Comparison of ENCODE assay signal across 9 cellular contexts in the genomic region with DNA sequence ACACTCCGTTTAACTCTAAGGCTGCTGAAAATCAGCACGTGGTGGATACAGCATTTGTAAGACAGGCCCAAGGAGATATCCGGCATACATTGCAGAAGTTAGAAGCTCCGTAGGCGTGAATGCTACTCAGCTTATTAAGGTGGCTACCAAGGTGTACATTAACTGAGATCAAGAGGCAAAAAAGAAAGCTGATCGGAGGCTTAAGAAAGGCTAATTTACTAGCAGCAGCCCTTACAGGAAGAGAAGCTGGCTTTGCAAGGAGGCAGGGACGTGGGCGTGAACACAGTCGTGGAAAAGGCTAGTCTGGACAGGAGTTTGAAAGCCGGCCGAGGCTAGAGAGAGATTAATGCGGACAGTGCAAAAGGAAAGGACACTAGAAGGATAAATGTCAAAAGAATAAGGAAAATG. TPM values are rescaled to one million over a fixed set of nuclear protein-coding genes. Genes with fewer than 3 reads are reported as not detected.
DNase-seq lines count a peak whose midpoint lies in the region; TF ChIP-seq lines count a peak whose summit lies in the region.
"Had no signal": no experiment of that assay in that cellular context is flagged by ENCODE, and none has a peak within 500 bp of the region (broad histone marks: within the 10 kb centered on the region; RNA-seq: fewer than 3 reads in every experiment).

No MANE protein-coding gene starts in this region.

- H3K4me1 ChIP-seq in colonic mucosa (no peaks in the 10 kb centered on the region), mononuclear cell (ENCODE audit: insufficient read depth, low read length) (peaks cover 19% of the 10 kb centered on the region), tibial artery (peaks cover 0 to 16% (median 7%) of the 10 kb centered on the region in 4 donors)

- H3K27me3 Mint-ChIP-seq in activated CD4-positive, alpha-beta T cell treated with anti-CD3 and anti-CD28 coated beads, Interleukin-2, amount 10 ng/mL, durations not matched to agents 7 days and 5 days, result peaks cover 5% of the 10 kb centered on the region

- H3K27ac ChIP-seq in colonic mucosa (peak overlapping the region; percentile 75), tibial artery (peak overlapping the region; percentile 79 to 81)

- peak; percentile 11 to 31 for DNase-seq in activated CD4-positive, alpha-beta T cell treated with anti-CD3 and anti-CD28 coated beads, Interleukin-2, amount 50 U/mL, for 48 hours
- DNase-seq in activated CD4-positive, alpha-beta T cell treated with anti-CD3 and anti-CD28 coated beads, Interleukin-2, amount 10 ng/mL, durations not matched to agents 7 days and 5 days, result no peak
- DNase-seq in colonic mucosa (peak; percentile 59), tibial artery (no peak), NCI-H1092 (lab: John Stamatoyannopoulos, UW) (no peak), DMS 273 treated with DMSO at 0.1 percent for 48 hours (lab: John Stamatoyannopoulos, UW) (no peak), middle frontal gyrus (ENCODE audit: extremely low spot score, low spot score) (no peak)

- no peak overlapping the region for H3K4me3 Mint-ChIP-seq in activated CD4-positive, alpha-beta T cell treated with anti-CD3 and anti-CD28 coated beads, Interleukin-2, amount 10 ng/mL, durations not matched to agents 7 days and 5 days

- H3K4me3 ChIP-seq in colonic mucosa (peak overlapping the region; percentile 43), mononuclear cell (ENCODE audit: low read length) (peak overlapping the region; percentile 90), tibial artery (peak overlapping the region; percentile 59)

- POLR2A ChIA-PET in activated CD4-positive, alpha-beta T cell treated with anti-CD3 and anti-CD28 coated beads, Interleukin-2, amount 10 ng/mL, durations not matched to agents 7 days and 5 days (lab: Charles Lee), result interaction anchor here (0.5 kb wide), 1 partner anchor 682 kb away, joined by 3 read pairs; no protein-coding TSS in a partner anchor

- TF ChIP-seq CTCF in colonic mucosa (IDR thresholded peaks at IDR 0.05) (no peak), tibial artery (IDR thresholded peaks at IDR 0.05) (no peak)

- H3K9me3 ChIP-seq in colonic mucosa (no peaks in the 10 kb centered on the region), mononuclear cell (ENCODE audit: low read depth, low read length) (no peaks in the 10 kb centered on the region), tibial artery (no peaks in the 10 kb centered on the region)

- H3K4me1 Mint-ChIP-seq in activated CD4-positive, alpha-beta T cell treated with anti-CD3 and anti-CD28 coated beads, Interleukin-2, amount 10 ng/mL, durations not matched to agents 7 days and 5 days, result no peaks in the 10 kb centered on the region

- peak overlapping the region in 1 of 2 donors; percentile 26 for H3K9ac ChIP-seq in colonic mucosa (ENCODE audit: low read depth in 2 of 2, low read length in 2 of 2)

- no peaks in the 10 kb centered on the region for H3K9me3 Mint-ChIP-seq in activated CD4-positive, alpha-beta T cell treated with anti-CD3 and anti-CD28 coated beads, Interleukin-2, amount 10 ng/mL, durations not matched to agents 7 days and 5 days

- no peaks in the 10 kb centered on the region for H3K36me3 Mint-ChIP-seq in activated CD4-positive, alpha-beta T cell treated with anti-CD3 and anti-CD28 coated beads, Interleukin-2, amount 10 ng/mL, durations not matched to agents 7 days and 5 days (ENCODE audit: low read depth)

- no peaks in the 10 kb centered on the region for H3K36me3 ChIP-seq in colonic mucosa
- no peaks in the 10 kb centered on the region for H3K36me3 ChIP-seq in tibial artery

- no peak overlapping the region for H3K27ac Mint-ChIP-seq in activated CD4-positive, alpha-beta T cell treated with anti-CD3 and anti-CD28 coated beads, Interleukin-2, amount 10 ng/mL, durations not matched to agents 7 days and 5 days

- intact Hi-C loops in colonic mucosa (cut with DNase I), result no loop called here
- intact Hi-C loops in tibial artery (cut with DNase I; ENCODE audit: low total_unique reads), result no loop called here

- CTCF ChIA-PET in activated CD4-positive, alpha-beta T cell treated with anti-CD3 and anti-CD28 coated beads, Interleukin-2, amount 10 ng/mL, durations not matched to agents 7 days and 5 days (lab: Charles Lee), result interaction anchor here (1.3 to 1.7 kb wide), 2 partner anchors 10 to 18 kb away, joined by 3 read pairs; no protein-coding TSS in a partner anchor

- H3K27me3 ChIP-seq in colonic mucosa, result no peaks in the 10 kb centered on the region
- H3K27me3 ChIP-seq in mononuclear cell (ENCODE audit: insufficient read depth, low read length), result no peaks in the 10 kb centered on the region
- H3K27me3 ChIP-seq in tibial artery, result no peaks in the 10 kb centered on the region

RNA-seq across cellular contexts. Expression of gene SELENOI, which starts 45.7 kb away (rescaled TPM):
- 10 to 100 TPM; 26.9 to 29.7 TPM for total RNA-seq in activated CD4-positive, alpha-beta T cell treated with anti-CD3 and anti-CD28 coated beads, Interleukin-2, amount 10 ng/mL, durations not matched to agents 7 days and 5 days
- total RNA-seq in colonic mucosa, result 10 to 100 TPM; 41.5 to 42.2 TPM
- total RNA-seq in mononuclear cell, result 27.3 TPM

RNA-seq across cellular contexts. Expression of gene ADGRF3, which starts 46.4 kb away (rescaled TPM):
- 1 to 10 TPM; 6.5 to 7.4 TPM for total RNA-seq in activated CD4-positive, alpha-beta T cell treated with anti-CD3 and anti-CD28 coated beads, Interleukin-2, amount 10 ng/mL, durations not matched to agents 7 days and 5 days
- total RNA-seq in colonic mucosa (under 1 TPM; 0.16 to 0.20 TPM), mononuclear cell (0.31 TPM)
- total RNA-seq: subcutaneous adipose tissue had no signal

RNA-seq across cellular contexts. Expression of gene HADHB, which starts 55.5 kb away (rescaled TPM):
- total RNA-seq in activated CD4-positive, alpha-beta T cell treated with anti-CD3 and anti-CD28 coated beads, Interleukin-2, amount 10 ng/mL, durations not matched to agents 7 days and 5 days, result 10 to 100 TPM; 65.2 to 72.7 TPM
- total RNA-seq in colonic mucosa (100 to 1,000 TPM; 105 to 160 TPM), mononuclear cell (60.0 TPM)

RNA-seq across cellular contexts. Expression of gene HADHA, which starts 55.8 kb away (rescaled TPM):
- total RNA-seq in activated CD4-positive, alpha-beta T cell treated with anti-CD3 and anti-CD28 coated beads, Interleukin-2, amount 10 ng/mL, durations not matched to agents 7 days and 5 days, result 100 to 1,000 TPM; 117 to 124 TPM
- total RNA-seq in colonic mucosa (100 to 1,000 TPM; 226 to 266 TPM), mononuclear cell (116 TPM)

Comparison
In these comparisons a context has a peak if more than half of its experiments do, and no peak if none do; other contexts are left out.
1. DNase-seq: peak in activated CD4-positive, alpha-beta T cell treated with anti-CD3 and anti-CD28 coated beads, Interleukin-2, amount 50 U/mL, for 48 hours (2 of 2) and colonic mucosa (single experiment); none in activated CD4-positive, alpha-beta T cell treated with anti-CD3 and anti-CD28 coated beads, Interleukin-2, amount 10 ng/mL, durations not matched to agents 7 days and 5 days (single experiment), tibial artery (0 of 2), NCI-H1092 (single experiment), DMS 273 treated with DMSO at 0.1 percent for 48 hours (single experiment) and middle frontal gyrus (single experiment).
2. Peak in every context shown above with its lines, with median percentiles within 50 percentile points of each other: H3K4me3 ChIP-seq.